In genomic region chr2:239322414-239323086, GRCh38 we compare ENCODE assay signal across 9 cellular contexts.
DNase-seq lines count a peak whose midpoint lies in the region; ATAC-seq and TF ChIP-seq lines count a peak whose summit lies in the region.
"Had no signal": no experiment of that assay in that cellular context is flagged by ENCODE, and none has a peak within 500 bp of the region (broad histone marks: within the 10 kb centered on the region; RNA-seq: fewer than 3 reads in every experiment).

No MANE protein-coding gene starts in this region.

- H3K14ac ChIP-seq in IMR-90 (replicated peaks; ENCODE audit: low read depth, low read length) = peak overlapping the region; percentile 78; the same call in 1 of the 2 replicates

- CTCF ChIA-PET in BJ (lab: Yijun Ruan, JAX) (interaction anchor here (1.2 kb wide), 1 partner anchor 178 kb away, joined by 3 read pairs; no protein-coding TSS in a partner anchor), IMR-90 (lab: Yijun Ruan, JAX) (no interaction called here)

- no peak for TF ChIP-seq POLR2A in IMR-90 (IDR thresholded peaks at IDR 0.05; ENCODE audit: low read depth, low read length)

- H3K36me3 ChIP-seq in BJ (ENCODE audit: control insufficient read depth, insufficient read depth, low read length) (no peaks in the 10 kb centered on the region), IMR-90 (ENCODE audit: control insufficient read depth, insufficient read depth, low read length) (peaks cover 8% of the 10 kb centered on the region)

- H2BK120ac ChIP-seq in IMR-90 (ENCODE audit: low read depth, low read length) = peak overlapping the region; percentile 14

- peak overlapping the region; percentile 0; the same call in 1 of the 2 replicates for H3K27ac ChIP-seq in IMR-90 (ENCODE audit: insufficient read depth, low read length)

- peak overlapping the region; percentile 48 for H2AK9ac ChIP-seq in IMR-90 (replicated peaks; ENCODE audit: low read depth, low read length, poor library complexity)

- 0 out of 4 replicates have a peak overlapping the region, but pooled peaks of 1 of the 2 experiments have one; percentile 10 for H4K8ac ChIP-seq in IMR-90 (ENCODE audit: low read depth in 2 of 2, low read length in 2 of 2)

- no peak overlapping the region for H3K56ac ChIP-seq in IMR-90 (ENCODE audit: extremely low read depth, insufficient read depth, low read length)

- peak overlapping the region; percentile 39 for H2BK20ac ChIP-seq in IMR-90 (ENCODE audit: low read depth, low read length)

- peak overlapping the region; percentile 2 for H4K5ac ChIP-seq in IMR-90 (ENCODE audit: low read depth, low read length)

- intact Hi-C loops in IMR-90 (cut with micrococcal nuclease) = no loop called here

- peak overlapping the region; percentile 42 for H3K18ac ChIP-seq in IMR-90 (ENCODE audit: low read depth, low read length)

- H3K9me3 ChIP-seq in IMR-90 (ENCODE audit: control insufficient read depth, insufficient read depth, low read length) = no peaks in the 10 kb centered on the region; the same call in 1 of the 2 replicates

- peak; percentile 44 for DNase-seq in BJ (ENCODE audit: low read depth)
- DNase-seq in IMR-90 = peak; percentile 77
- DNase-seq in activated effector memory CD4-positive, alpha-beta T cell treated with anti-CD3 and anti-CD28 coated beads, Interleukin-2, amount 50 U/mL, for 16 hours = peak; percentile 66
- DNase-seq in left lobe of liver (ENCODE audit: low spot score) = peak; percentile 43
- no peak for DNase-seq in kidney glomerular epithelial cell (lab: John Stamatoyannopoulos, UW)
- DNase-seq in germinal center (ENCODE audit: low spot score) = no peak
- DNase-seq in effector CD8-positive, alpha-beta T cell (lab: John Stamatoyannopoulos, UW) = no peak
- DNase-seq: midbrain had no signal

- peaks cover 25% of the 10 kb centered on the region for H3K4me1 ChIP-seq in IMR-90 (ENCODE audit: control insufficient read depth, insufficient read depth, low read length)

- H3K27me3 ChIP-seq in BJ (ENCODE audit: control insufficient read depth, insufficient read depth, low read length) = no peaks in the 10 kb centered on the region
- no peaks in the 10 kb centered on the region for H3K27me3 ChIP-seq in IMR-90 (ENCODE audit: control insufficient read depth, insufficient read depth, low read length)

- in situ Hi-C loops in IMR-90 (cut with MboI; ENCODE audit: low sequenced_read_pairs) = no loop called here

- TF ChIP-seq CTCF in BJ (IDR thresholded peaks at IDR 0.05; ENCODE audit: insufficient read depth, low read depth, low read length) (no peak), IMR-90 (conservative IDR thresholded peaks at IDR 0.05; ENCODE audit: low read depth, low read length) (no peak)

- H3K4me2 ChIP-seq in IMR-90 (ENCODE audit: low read depth, low read length) = no peak overlapping the region

- H3K9me1 ChIP-seq in IMR-90 (ENCODE audit: insufficient read depth, low read length) = peaks cover 7% of the 10 kb centered on the region; the same call in 1 of the 2 replicates

- POLR2A ChIA-PET in BJ (lab: Charles Lee) = no interaction called here
- POLR2A ChIA-PET in IMR-90 (lab: Charles Lee; ENCODE audit: unreplicated experiment) = no interaction called here

- no peak for TF ChIP-seq RAD21 in IMR-90 (IDR thresholded peaks at IDR 0.05; ENCODE audit: low read length)

- peaks cover 48 to 81% of the 10 kb centered on the region in 2 experiments for H3K79me1 ChIP-seq in IMR-90 (ENCODE audit: low read depth in 1 of 2, low read length in 2 of 2)

- ATAC-seq in IMR-90 (ENCODE audit: low read depth) (peak; percentile 53), left lobe of liver (no peak), GM21423 (IDR thresholded peaks at IDR 0.05; ENCODE audit: unreplicated experiment) (no peak)

- H2BK15ac ChIP-seq in IMR-90 (ENCODE audit: low read depth, low read length) = no peak overlapping the region

- H4K91ac ChIP-seq in IMR-90 (ENCODE audit: insufficient read depth, low read depth, low read length) = peak overlapping the region; percentile 80

- peak overlapping the region; percentile 58 for H3K4ac ChIP-seq in IMR-90 (ENCODE audit: low read depth, low read length)

- H3K4me3 ChIP-seq in BJ (ENCODE audit: low read depth, low read length) = no peak overlapping the region
- H3K4me3 ChIP-seq in IMR-90 (ENCODE audit: insufficient read depth, low read depth, low read length) = no peak overlapping the region

- peak overlapping the region; percentile 38 for H2AFZ ChIP-seq in IMR-90 (replicated peaks; ENCODE audit: low read length, poor library complexity)

- dilution Hi-C loops in IMR-90 (cut with HindIII; ENCODE audit: low sequenced_read_pairs, unreplicated experiment) = no loop called here

- H2BK5ac ChIP-seq in IMR-90 (ENCODE audit: low read depth, low read length, poor library complexity, severe bottlenecking) = peak overlapping the region; percentile 39

- no CpG with 5 or more reads among the region's 14 CpGs for WGBS in IMR-90 (ENCODE audit: extremely low coverage in 2 of 2, insufficient read length in 1 of 2), 2 experiments

- BruUV-seq in IMR-90 (replicated peaks; lab: Mats Ljungman, UMichigan) = no TSS peak

- peak overlapping the region; percentile 70; the same call in 1 of the 2 replicates for H2AK5ac ChIP-seq in IMR-90 (ENCODE audit: low read depth, low read length)

- H3K9ac ChIP-seq in IMR-90 (ENCODE audit: low read depth, low read length) = no peak overlapping the region

- 0 out of 2 replicates have a peak overlapping the region, but pooled peaks have one; percentile 2 for H3K23ac ChIP-seq in IMR-90 (ENCODE audit: low read depth, low read length)

- H4K20me1 ChIP-seq in IMR-90 (ENCODE audit: insufficient read depth, low read length) = no peaks in the 10 kb centered on the region

TF ChIP-seq in IMR-90, 13 proteins besides CTCF, POLR2A, EP300 and RAD21:
- TF ChIP-seq MXI1 (IDR thresholded peaks at IDR 0.05; ENCODE audit: borderline replicate concordance, low read depth, low read length) = no peak
- TF ChIP-seq RCOR1 (IDR thresholded peaks at IDR 0.05; ENCODE audit: insufficient replicate concordance, low read length) = no peak
- peak; percentile 40; the same call in 1 of the 2 replicates for TF ChIP-seq FOS (IDR thresholded peaks at IDR 0.05; ENCODE audit: low read depth, low read length)
- no peak for TF ChIP-seq NFE2L2 (IDR thresholded peaks at IDR 0.05; ENCODE audit: low read depth, low read length)
- TF ChIP-seq SMC3 (IDR thresholded peaks at IDR 0.05; ENCODE audit: low read depth, low read length) = no peak
- TF ChIP-seq MAZ (IDR thresholded peaks at IDR 0.05; ENCODE audit: borderline replicate concordance, low read depth, low read length) = no peak
- TF ChIP-seq MAFK (IDR thresholded peaks at IDR 0.05; ENCODE audit: low read depth, low read length) = no peak
- TF ChIP-seq CEBPB (IDR thresholded peaks at IDR 0.05; ENCODE audit: low read depth, low read length) = no peak
- TF ChIP-seq BHLHE40 (IDR thresholded peaks at IDR 0.05; ENCODE audit: low read depth, low read length) = peak; percentile 100
- peak; percentile 39; the same call in 1 of the 2 replicates for TF ChIP-seq USF2 (IDR thresholded peaks at IDR 0.05; ENCODE audit: low read depth, low read length)
- TF ChIP-seq CHD1 (IDR thresholded peaks at IDR 0.05; ENCODE audit: low read depth, low read length) = no peak
- TF ChIP-seq RFX5 (IDR thresholded peaks at IDR 0.05; ENCODE audit: low read depth, low read length) = no peak
- TF ChIP-seq, protein P1, sequence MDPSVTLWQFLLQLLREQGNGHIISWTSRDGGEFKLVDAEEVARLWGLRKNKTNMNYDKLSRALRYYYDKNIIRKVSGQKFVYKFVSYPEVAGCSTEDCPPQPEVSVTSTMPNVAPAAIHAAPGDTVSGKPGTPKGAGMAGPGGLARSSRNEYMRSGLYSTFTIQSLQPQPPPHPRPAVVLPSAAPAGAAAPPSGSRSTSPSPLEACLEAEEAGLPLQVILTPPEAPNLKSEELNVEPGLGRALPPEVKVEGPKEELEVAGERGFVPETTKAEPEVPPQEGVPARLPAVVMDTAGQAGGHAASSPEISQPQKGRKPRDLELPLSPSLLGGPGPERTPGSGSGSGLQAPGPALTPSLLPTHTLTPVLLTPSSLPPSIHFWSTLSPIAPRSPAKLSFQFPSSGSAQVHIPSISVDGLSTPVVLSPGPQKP (IDR thresholded peaks at IDR 0.05; ENCODE audit: borderline replicate concordance, low read depth, low read length) = no peak

Comparison
In these comparisons a context has a peak if more than half of its experiments do, and no peak if none do; other contexts are left out.
1. DNase-seq: peak in BJ (single experiment), IMR-90 (single experiment), activated effector memory CD4-positive, alpha-beta T cell treated with anti-CD3 and anti-CD28 coated beads, Interleukin-2, amount 50 U/mL, for 16 hours (single experiment) and left lobe of liver (single experiment); none in kidney glomerular epithelial cell (single experiment), germinal center (single experiment) and effector CD8-positive, alpha-beta T cell (single experiment).